In genomic region chr18:80108739-80109675, GRCh38 we compare ENCODE assay signal across 1 cellular context.
TF ChIP-seq lines count a peak whose summit lies in the region.

A gene with protein sequence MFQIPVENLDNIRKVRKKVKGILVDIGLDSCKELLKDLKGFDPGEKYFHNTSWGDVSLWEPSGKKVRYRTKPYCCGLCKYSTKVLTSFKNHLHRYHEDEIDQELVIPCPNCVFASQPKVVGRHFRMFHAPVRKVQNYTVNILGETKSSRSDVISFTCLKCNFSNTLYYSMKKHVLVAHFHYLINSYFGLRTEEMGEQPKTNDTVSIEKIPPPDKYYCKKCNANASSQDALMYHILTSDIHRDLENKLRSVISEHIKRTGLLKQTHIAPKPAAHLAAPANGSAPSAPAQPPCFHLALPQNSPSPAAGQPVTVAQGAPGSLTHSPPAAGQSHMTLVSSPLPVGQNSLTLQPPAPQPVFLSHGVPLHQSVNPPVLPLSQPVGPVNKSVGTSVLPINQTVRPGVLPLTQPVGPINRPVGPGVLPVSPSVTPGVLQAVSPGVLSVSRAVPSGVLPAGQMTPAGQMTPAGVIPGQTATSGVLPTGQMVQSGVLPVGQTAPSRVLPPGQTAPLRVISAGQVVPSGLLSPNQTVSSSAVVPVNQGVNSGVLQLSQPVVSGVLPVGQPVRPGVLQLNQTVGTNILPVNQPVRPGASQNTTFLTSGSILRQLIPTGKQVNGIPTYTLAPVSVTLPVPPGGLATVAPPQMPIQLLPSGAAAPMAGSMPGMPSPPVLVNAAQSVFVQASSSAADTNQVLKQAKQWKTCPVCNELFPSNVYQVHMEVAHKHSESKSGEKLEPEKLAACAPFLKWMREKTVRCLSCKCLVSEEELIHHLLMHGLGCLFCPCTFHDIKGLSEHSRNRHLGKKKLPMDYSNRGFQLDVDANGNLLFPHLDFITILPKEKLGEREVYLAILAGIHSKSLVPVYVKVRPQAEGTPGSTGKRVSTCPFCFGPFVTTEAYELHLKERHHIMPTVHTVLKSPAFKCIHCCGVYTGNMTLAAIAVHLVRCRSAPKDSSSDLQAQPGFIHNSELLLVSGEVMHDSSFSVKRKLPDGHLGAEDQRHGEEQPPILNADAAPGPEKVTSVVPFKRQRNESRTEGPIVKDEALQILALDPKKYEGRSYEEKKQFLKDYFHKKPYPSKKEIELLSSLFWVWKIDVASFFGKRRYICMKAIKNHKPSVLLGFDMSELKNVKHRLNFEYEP (plus strand): TSS chr18:80109262. CDS start chr18:80117543, 8,281 bp downstream.

TF ChIP-seq in IMR-90, 13 proteins besides CTCF, POLR2A, EP300 and RAD21 (continued from another document):
- TF ChIP-seq, protein P1, sequence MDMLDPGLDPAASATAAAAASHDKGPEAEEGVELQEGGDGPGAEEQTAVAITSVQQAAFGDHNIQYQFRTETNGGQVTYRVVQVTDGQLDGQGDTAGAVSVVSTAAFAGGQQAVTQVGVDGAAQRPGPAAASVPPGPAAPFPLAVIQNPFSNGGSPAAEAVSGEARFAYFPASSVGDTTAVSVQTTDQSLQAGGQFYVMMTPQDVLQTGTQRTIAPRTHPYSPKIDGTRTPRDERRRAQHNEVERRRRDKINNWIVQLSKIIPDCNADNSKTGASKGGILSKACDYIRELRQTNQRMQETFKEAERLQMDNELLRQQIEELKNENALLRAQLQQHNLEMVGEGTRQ (IDR thresholded peaks at IDR 0.05; ENCODE audit: low read depth, low read length), result peak; percentile 99
- TF ChIP-seq, protein P2, sequence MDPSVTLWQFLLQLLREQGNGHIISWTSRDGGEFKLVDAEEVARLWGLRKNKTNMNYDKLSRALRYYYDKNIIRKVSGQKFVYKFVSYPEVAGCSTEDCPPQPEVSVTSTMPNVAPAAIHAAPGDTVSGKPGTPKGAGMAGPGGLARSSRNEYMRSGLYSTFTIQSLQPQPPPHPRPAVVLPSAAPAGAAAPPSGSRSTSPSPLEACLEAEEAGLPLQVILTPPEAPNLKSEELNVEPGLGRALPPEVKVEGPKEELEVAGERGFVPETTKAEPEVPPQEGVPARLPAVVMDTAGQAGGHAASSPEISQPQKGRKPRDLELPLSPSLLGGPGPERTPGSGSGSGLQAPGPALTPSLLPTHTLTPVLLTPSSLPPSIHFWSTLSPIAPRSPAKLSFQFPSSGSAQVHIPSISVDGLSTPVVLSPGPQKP (IDR thresholded peaks at IDR 0.05; ENCODE audit: borderline replicate concordance, low read depth, low read length), result no peak
- TF ChIP-seq FOS (IDR thresholded peaks at IDR 0.05; ENCODE audit: low read depth, low read length) (peak; percentile 89), CEBPB (IDR thresholded peaks at IDR 0.05; ENCODE audit: low read depth, low read length) (0 out of 2 replicates have a peak, but pooled peaks have one; percentile 13), SMC3 (IDR thresholded peaks at IDR 0.05; ENCODE audit: low read depth, low read length) (no peak), MAZ (IDR thresholded peaks at IDR 0.05; ENCODE audit: borderline replicate concordance, low read depth, low read length) (peak; percentile 30; the same call in 1 of the 2 replicates), BHLHE40 (IDR thresholded peaks at IDR 0.05; ENCODE audit: low read depth, low read length) (peak; percentile 42; the same call in 1 of the 2 replicates), MAFK (IDR thresholded peaks at IDR 0.05; ENCODE audit: low read depth, low read length) (no peak)
TF ChIP-seq in IMR-90: peak in this region for 5.
